Comparison of ENCODE assay signal across 10 cellular contexts in the genomic region with DNA sequence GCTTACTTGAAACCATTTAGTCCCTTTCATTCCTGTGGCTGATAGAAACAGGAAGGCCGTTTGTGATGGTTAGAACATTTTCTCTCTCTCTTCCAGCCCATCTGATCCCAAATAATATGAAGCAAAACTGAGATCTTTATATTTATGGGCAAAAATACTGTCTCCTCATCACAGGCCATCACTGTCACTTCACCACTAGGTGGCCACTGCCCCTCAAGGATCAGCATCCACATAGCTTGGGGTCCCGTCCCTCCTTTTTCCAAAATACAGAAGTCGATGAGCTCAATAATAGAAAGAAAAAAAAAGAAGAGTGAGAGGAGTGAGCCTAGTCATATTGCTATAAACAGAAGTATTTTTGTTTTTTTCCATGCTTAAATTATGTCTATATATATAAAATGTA. TPM values are rescaled to one million over a fixed set of nuclear protein-coding genes. Genes with fewer than 3 reads are reported as not detected.
DNase-seq lines count a peak whose midpoint lies in the region; ATAC-seq and TF ChIP-seq lines count a peak whose summit lies in the region.
"Had no signal": no experiment of that assay in that cellular context is flagged by ENCODE, and none has a peak within 500 bp of the region (broad histone marks: within the 10 kb centered on the region; RNA-seq: fewer than 3 reads in every experiment).

No MANE protein-coding gene starts in this region.

- TF ChIP-seq CTCF in GM06990 (IDR thresholded peaks at IDR 0.05; ENCODE audit: insufficient read depth, low read length, poor library complexity, severe bottlenecking) (peak; percentile 91), adrenal gland (IDR thresholded peaks at IDR 0.05) (peak; percentile 23 to 58 (median 46)), lung (IDR thresholded peaks at IDR 0.05; ENCODE audit: control extremely low read depth, extremely low read depth) (peak; percentile 14)

- no peak overlapping the region for H3K4me3 Mint-ChIP-seq in stimulated activated memory B cell treated with anti-CD40 and anti-IgM and Interleukin-4, amounts not matched to agents 10 μg/mL and 1 μg/mL and 100 μg/mL, for 72 hours
- H3K4me3 Mint-ChIP-seq: memory B cell, T-helper 17 cell had no signal

- H3K27ac Mint-ChIP-seq in stimulated activated memory B cell treated with anti-CD40 and anti-IgM and Interleukin-4, amounts not matched to agents 10 μg/mL and 1 μg/mL and 100 μg/mL, for 72 hours: no peak overlapping the region
- H3K27ac Mint-ChIP-seq: memory B cell, T-helper 17 cell had no signal

- H3K27ac ChIP-seq in adrenal gland (no peak overlapping the region), lung (ENCODE audit: low read depth in 1 of 2, low read length in 1 of 2) (no peak overlapping the region)

- no peaks in the 10 kb centered on the region for H3K27me3 Mint-ChIP-seq in stimulated activated memory B cell treated with anti-CD40 and anti-IgM and Interleukin-4, amounts not matched to agents 10 μg/mL and 1 μg/mL and 100 μg/mL, for 72 hours
- H3K27me3 Mint-ChIP-seq: memory B cell, T-helper 17 cell had no signal

- no peaks in the 10 kb centered on the region for H3K36me3 Mint-ChIP-seq in stimulated activated memory B cell treated with anti-CD40 and anti-IgM and Interleukin-4, amounts not matched to agents 10 μg/mL and 1 μg/mL and 100 μg/mL, for 72 hours
- H3K36me3 Mint-ChIP-seq: memory B cell had no signal

- no peaks in the 10 kb centered on the region for H3K4me1 Mint-ChIP-seq in stimulated activated memory B cell treated with anti-CD40 and anti-IgM and Interleukin-4, amounts not matched to agents 10 μg/mL and 1 μg/mL and 100 μg/mL, for 72 hours
- H3K4me1 Mint-ChIP-seq: memory B cell, T-helper 17 cell had no signal

- 25 to 43% (median 29%) methylated on average over 3 of the region's 3 CpGs for WGBS in adrenal gland, 4 donors
- WGBS in lung, 2 donors: 59 to 63% methylated on average over 3 of the region's 3 CpGs

- TF ChIP-seq POLR2A in adrenal gland (IDR thresholded peaks at IDR 0.05): no peak

- peaks cover 3% of the 10 kb centered on the region for H3K9me3 Mint-ChIP-seq in stimulated activated memory B cell treated with anti-CD40 and anti-IgM and Interleukin-4, amounts not matched to agents 10 μg/mL and 1 μg/mL and 100 μg/mL, for 72 hours

- intact Hi-C loops in adrenal gland (cut with DNase I): no loop called here

- ATAC-seq in lung (ENCODE audit: insufficient read depth, low FRiP score): no peak
- no peak for ATAC-seq in stimulated activated memory B cell treated with anti-CD40 and anti-IgM and Interleukin-4, amounts not matched to agents 10 μg/mL and 1 μg/mL and 100 μg/mL, for 72 hours
- ATAC-seq: T-helper 17 cell had no signal

- no peaks in the 10 kb centered on the region for H3K9me3 ChIP-seq in adrenal gland (replicated peaks in 1 of 3)
- no peaks in the 10 kb centered on the region for H3K9me3 ChIP-seq in lung (ENCODE audit: control insufficient read depth in 2 of 2, insufficient read depth in 1 of 2, low read length in 1 of 2)

- DNase-seq in GM06990 (ENCODE audit: extremely low read depth, insufficient read length) (no peak), HuH-7.5 (ENCODE audit: low spot score) (peak; percentile 14), adrenal gland (peak in 1 of 7 donors; percentile 10), lung (ENCODE audit: low spot score) (no peak), foreskin melanocyte (no peak), NCI-H1694 (lab: John Stamatoyannopoulos, UW) (no peak)
- no peak for DNase-seq in effector CD4-positive, alpha-beta T cell
- DNase-seq: T-helper 17 cell had no signal

- H3K4me1 ChIP-seq in adrenal gland (replicated peaks in 1 of 2) (no peaks in the 10 kb centered on the region), lung (ENCODE audit: control insufficient read depth in 2 of 2, insufficient read depth in 2 of 2, low read length in 2 of 2) (no peaks in the 10 kb centered on the region)

- no peaks in the 10 kb centered on the region for H3K27me3 ChIP-seq in GM06990 (replicated peaks; ENCODE audit: control insufficient read depth, insufficient read depth, low read length)
- no peaks in the 10 kb centered on the region for H3K27me3 ChIP-seq in adrenal gland
- H3K27me3 ChIP-seq in lung (ENCODE audit: control insufficient read depth, insufficient read depth): no peaks in the 10 kb centered on the region

- no peak overlapping the region for H3K4me3 ChIP-seq in GM06990 (replicated peaks; ENCODE audit: low read depth, low read length)
- H3K4me3 ChIP-seq in adrenal gland: no peak overlapping the region
- H3K4me3 ChIP-seq in lung: no peak overlapping the region

- H3K36me3 ChIP-seq in GM06990 (ENCODE audit: control insufficient read depth, insufficient read depth, low read length) (no peaks in the 10 kb centered on the region), adrenal gland (replicated peaks in 1 of 2) (no peaks in the 10 kb centered on the region), lung (ENCODE audit: control insufficient read depth in 2 of 2, insufficient read depth in 2 of 2, low read length in 2 of 2) (peaks cover 2 to 6% of the 10 kb centered on the region in 2 donors)

RNA-seq across cellular contexts. Expression of gene LAMP5, which starts 46.4 kb away (rescaled TPM):
- total RNA-seq in adrenal gland (1 to 10 TPM in 5 of 8 donors, under 1 TPM in 3; 0.35 to 6.6 (median 1.3) TPM), lung (1 to 10 TPM in 1 of 2 donors, under 1 TPM in 1; 0.31 to 3.3 TPM)
- polyA plus RNA-seq in adrenal gland (1 to 10 TPM; 1.4 to 3.5 (median 2.5) TPM), lung (under 1 TPM; 0.06 to 0.15 TPM)

Comparison
In these comparisons a context has a peak if more than half of its experiments do, and no peak if none do; other contexts are left out.
1. CTCF ChIP-seq: peak in every context shown above with its lines; median percentile 91 in GM06990; 46 in adrenal gland; 14 in lung.